Comparison of ENCODE assay signal across 27 cellular contexts in genomic region chr2:74546004-74546403, GRCh38. TPM values are rescaled to one million over a fixed set of nuclear protein-coding genes. Genes with fewer than 3 reads are reported as not detected.
"Had no signal": no experiment of that assay in that cellular context is flagged by ENCODE, and none has a peak within 500 bp of the region (broad histone marks: within the 10 kb centered on the region; RNA-seq: fewer than 3 reads in every experiment).

No MANE protein-coding gene starts in this region.

- H3K36me3 ChIP-seq: colonic mucosa, esophagus squamous epithelium, ovary, sigmoid colon, thoracic aorta, upper lobe of left lung had no signal

- H3K27ac ChIP-seq: colonic mucosa, esophagus squamous epithelium, ovary, psoas muscle, sigmoid colon, thoracic aorta, tibial nerve, upper lobe of left lung had no signal

- H3K27me3 ChIP-seq: colonic mucosa, ovary, sigmoid colon, tibial nerve, upper lobe of left lung had no signal

- ATAC-seq: left ventricle myocardium superior; naive thymus-derived CD4-positive, alpha-beta T cell; psoas muscle; right cardiac atrium; stimulated activated naive B cell treated with anti-CD40 and anti-IgM and Interleukin-4, amounts not matched to agents 10 μg/mL and 1 μg/mL and 100 μg/mL, for 72 hours had no signal

- H3K9me3 ChIP-seq: colonic mucosa, esophagus squamous epithelium, ovary, psoas muscle, sigmoid colon, thoracic aorta, tibial nerve, upper lobe of left lung had no signal

- H3K4me3 ChIP-seq: colonic mucosa, esophagus squamous epithelium, lung, ovary, psoas muscle, sigmoid colon, thoracic aorta, tibial nerve, upper lobe of left lung had no signal

- DNase-seq: colonic mucosa; dermis blood vessel endothelial cell; effector memory CD4-positive, alpha-beta T cell; erythroblast; esophagus squamous epithelium; foreskin melanocyte; hypothalamus; immature natural killer cell; kidney glomerular epithelial cell; left ventricle myocardium superior; midbrain; naive thymus-derived CD4-positive, alpha-beta T cell; nucleus accumbens; ovary; posterior cingulate gyrus; psoas muscle; right cardiac atrium; sigmoid colon; stimulated activated CD4-positive, alpha-beta T cell treated with anti-CD3 and anti-CD28 coated beads, Interleukin-2, amount 100 ng/mL, for 24 hours; stimulated activated CD4-positive, alpha-beta T cell treated with anti-CD3 and anti-CD28 coated beads, Interleukin-4, amount 100 ng/mL, for 24 hours; stimulated activated naive B cell treated with anti-CD40 and anti-IgM and Interleukin-4, amounts not matched to agents 10 μg/mL and 1 μg/mL and 100 μg/mL, for 72 hours; upper lobe of left lung had no signal

- H3K4me1 ChIP-seq: colonic mucosa had no signal

RNA-seq across cellular contexts. Expression of gene DQX1, which starts 20.0 kb away (rescaled TPM):
- total RNA-seq: chondrocyte, dermis blood vessel endothelial cell, left ventricle myocardium superior, psoas muscle, right cardiac atrium, sigmoid colon, skeletal muscle tissue had no signal
- polyA plus RNA-seq: immature natural killer cell; naive thymus-derived CD4-positive, alpha-beta T cell; right cardiac atrium had no signal
